8 cellular contexts compared by ENCODE assay signal in genomic region chr2:115165529-115166109, GRCh38.
DNase-seq lines count a peak whose midpoint lies in the region; ATAC-seq, FAIRE-seq and TF ChIP-seq lines count a peak whose summit lies in the region.

No MANE protein-coding gene starts in this region.

- no peaks in the 10 kb centered on the region for H3K4me1 Mint-ChIP-seq in activated CD4-positive, alpha-beta T cell treated with anti-CD3 and anti-CD28 coated beads, Interleukin-2, amount 10 ng/mL, durations not matched to agents 24 days and 14 days

- TF ChIP-seq EP300 in A549 (IDR thresholded peaks at IDR 0.05) = no peak
- no peak for TF ChIP-seq EP300 in suprapubic skin (IDR thresholded peaks at IDR 0.05)

- CTCF ChIA-PET in A549 (lab: Yijun Ruan, JAX) = interaction anchor here (0.5 to 2.6 kb wide), 7 partner anchors 9 to 1041 kb away, joined by 3 to 9 read pairs (median 3); no protein-coding TSS in a partner anchor

- H3K4me3 Mint-ChIP-seq in activated CD4-positive, alpha-beta T cell treated with anti-CD3 and anti-CD28 coated beads, Interleukin-2, amount 10 ng/mL, durations not matched to agents 24 days and 14 days = no peak overlapping the region

- H3K9me3 ChIP-seq in A549 (no peaks in the 10 kb centered on the region), body of pancreas (no peaks in the 10 kb centered on the region), suprapubic skin (no peaks in the 10 kb centered on the region), tibial artery (no peaks in the 10 kb centered on the region)

- H3K4me3 ChIP-seq in A549 = no peak overlapping the region
- no peak overlapping the region for H3K4me3 ChIP-seq in body of pancreas
- no peak overlapping the region for H3K4me3 ChIP-seq in suprapubic skin
- no peak overlapping the region for H3K4me3 ChIP-seq in tibial artery

- intact Hi-C loops in body of pancreas (cut with DNase I) (no loop called here), tibial artery (cut with DNase I; ENCODE audit: low total_unique reads) (no loop called here)
- intact Hi-C loops in activated CD4-positive, alpha-beta T cell treated with anti-CD3 and anti-CD28 coated beads, Interleukin-2, amount 10 ng/mL, durations not matched to agents 24 days and 14 days (cut with micrococcal nuclease) = no loop called here

- peak; percentile 60 for TF ChIP-seq CTCF in A549 (IDR thresholded peaks at IDR 0.05)
- peak; percentile 23 to 71 (median 60) for TF ChIP-seq CTCF in body of pancreas (IDR thresholded peaks at IDR 0.05)
- no peak for TF ChIP-seq CTCF in suprapubic skin (IDR thresholded peaks at IDR 0.05)
- no peak for TF ChIP-seq CTCF in tibial artery (IDR thresholded peaks at IDR 0.05)

- TF ChIP-seq POLR2A in A549 (IDR thresholded peaks at IDR 0.05; ENCODE audit: low read length) (no peak), body of pancreas (IDR thresholded peaks at IDR 0.05) (no peak), suprapubic skin (IDR thresholded peaks at IDR 0.05) (no peak)

- H3K36me3 ChIP-seq in body of pancreas (replicated peaks in 1 of 2; ENCODE audit: insufficient read depth in 1 of 2, low read depth in 2 of 2) = no peaks in the 10 kb centered on the region
- H3K36me3 ChIP-seq in suprapubic skin = no peaks in the 10 kb centered on the region
- no peaks in the 10 kb centered on the region for H3K36me3 ChIP-seq in tibial artery

- TF ChIP-seq RAD21 in A549 (conservative IDR thresholded peaks at IDR 0.05 in 1 of 2, IDR thresholded peaks at IDR 0.05 in 1 of 2) = peak; percentile 43 to 55; a peak in 4 of 5 replicates

- H3K27me3 ChIP-seq in body of pancreas (no peaks in the 10 kb centered on the region), suprapubic skin (peaks cover 39% of the 10 kb centered on the region), tibial artery (peaks cover 0 to 27% of the 10 kb centered on the region in 2 donors)

- no peak overlapping the region for H3K27ac Mint-ChIP-seq in activated CD4-positive, alpha-beta T cell treated with anti-CD3 and anti-CD28 coated beads, Interleukin-2, amount 10 ng/mL, durations not matched to agents 24 days and 14 days

- H3K27me3 Mint-ChIP-seq in activated CD4-positive, alpha-beta T cell treated with anti-CD3 and anti-CD28 coated beads, Interleukin-2, amount 10 ng/mL, durations not matched to agents 24 days and 14 days = peaks cover 19% of the 10 kb centered on the region

- POLR2A ChIA-PET in A549 (lab: Yijun Ruan, JAX) = no interaction called here

- DNase-seq in A549 (ENCODE audit: low read depth in 1 of 2, low spot score in 1 of 2) (peak in 1 of 2 experiments; percentile 36), NCI-H2081 (lab: John Stamatoyannopoulos, UW) (peak; percentile 67 to 74), body of pancreas (peak; percentile 46 to 64 (median 52)), mucosa of gallbladder (ENCODE audit: low spot score) (peak; percentile 33), suprapubic skin (ENCODE audit: low spot score in 2 of 2) (no peak), tibial artery (no peak)
- no peak for DNase-seq in activated CD4-positive, alpha-beta T cell treated with anti-CD3 and anti-CD28 coated beads, Interleukin-2, amount 10 ng/mL, durations not matched to agents 24 days and 14 days

- no peak overlapping the region for H3K4me2 ChIP-seq in A549

- H3K27ac ChIP-seq in A549 = no peak overlapping the region
- no peak overlapping the region for H3K27ac ChIP-seq in body of pancreas
- H3K27ac ChIP-seq in suprapubic skin = no peak overlapping the region
- H3K27ac ChIP-seq in tibial artery = no peak overlapping the region

- WGBS in A549 (ENCODE audit: missing lambda C conversion rate) = 4% methylated on average over 6 of the region's 6 CpGs
- WGBS in body of pancreas, 2 donors = 17 to 18% methylated on average over 6 of the region's 6 CpGs
- 35% methylated on average over 6 of the region's 6 CpGs for WGBS in suprapubic skin

- peak in 1 of 2 experiments; percentile 46; a peak in 1 of 6 replicates for ATAC-seq in A549
- peak; percentile 54 for ATAC-seq in GM18498 (IDR thresholded peaks at IDR 0.05; ENCODE audit: unreplicated experiment)
- no peak for ATAC-seq in body of pancreas

- H3K9me3 Mint-ChIP-seq in activated CD4-positive, alpha-beta T cell treated with anti-CD3 and anti-CD28 coated beads, Interleukin-2, amount 10 ng/mL, durations not matched to agents 24 days and 14 days = peaks cover 3% of the 10 kb centered on the region

- FAIRE-seq in A549 (lab: Jason Lieb, UNC) = no peak

- H3K4me1 ChIP-seq in A549 (no peaks in the 10 kb centered on the region), body of pancreas (peaks cover 22% of the 10 kb centered on the region), suprapubic skin (peaks cover 22% of the 10 kb centered on the region), tibial artery (peaks cover 0 to 16% (median 9%) of the 10 kb centered on the region in 4 donors)

- H3K36me3 Mint-ChIP-seq in activated CD4-positive, alpha-beta T cell treated with anti-CD3 and anti-CD28 coated beads, Interleukin-2, amount 10 ng/mL, durations not matched to agents 24 days and 14 days (ENCODE audit: low read depth) = no peaks in the 10 kb centered on the region

TF ChIP-seq in A549, 52 proteins besides CTCF, POLR2A, EP300 and RAD21:
- TF ChIP-seq MAX (IDR thresholded peaks at IDR 0.05) (no peak), SMC3 (IDR thresholded peaks at IDR 0.05) (peak; percentile 57), EHMT2 (IDR thresholded peaks at IDR 0.05; ENCODE audit: low read depth) (no peak), NPAS2 (CRISPR knock-in tag; IDR thresholded peaks at IDR 0.05; ENCODE audit: borderline replicate concordance) (no peak), ZC3H11A (IDR thresholded peaks at IDR 0.05) (no peak)

Comparison
In these comparisons a context has a peak if more than half of its experiments do, and no peak if none do; other contexts are left out.
1. DNase-seq: peak in NCI-H2081 (2 of 2), body of pancreas (4 of 4) and mucosa of gallbladder (single experiment); none in suprapubic skin (0 of 2), activated CD4-positive, alpha-beta T cell treated with anti-CD3 and anti-CD28 coated beads, Interleukin-2, amount 10 ng/mL, durations not matched to agents 24 days and 14 days (single experiment) and tibial artery (0 of 2).
2. CTCF ChIP-seq: peak in A549 (single experiment) and body of pancreas (7 of 7); none in suprapubic skin (0 of 2) and tibial artery (0 of 2).